ENCODE assay signal across 22 cellular contexts in the genomic region with DNA sequence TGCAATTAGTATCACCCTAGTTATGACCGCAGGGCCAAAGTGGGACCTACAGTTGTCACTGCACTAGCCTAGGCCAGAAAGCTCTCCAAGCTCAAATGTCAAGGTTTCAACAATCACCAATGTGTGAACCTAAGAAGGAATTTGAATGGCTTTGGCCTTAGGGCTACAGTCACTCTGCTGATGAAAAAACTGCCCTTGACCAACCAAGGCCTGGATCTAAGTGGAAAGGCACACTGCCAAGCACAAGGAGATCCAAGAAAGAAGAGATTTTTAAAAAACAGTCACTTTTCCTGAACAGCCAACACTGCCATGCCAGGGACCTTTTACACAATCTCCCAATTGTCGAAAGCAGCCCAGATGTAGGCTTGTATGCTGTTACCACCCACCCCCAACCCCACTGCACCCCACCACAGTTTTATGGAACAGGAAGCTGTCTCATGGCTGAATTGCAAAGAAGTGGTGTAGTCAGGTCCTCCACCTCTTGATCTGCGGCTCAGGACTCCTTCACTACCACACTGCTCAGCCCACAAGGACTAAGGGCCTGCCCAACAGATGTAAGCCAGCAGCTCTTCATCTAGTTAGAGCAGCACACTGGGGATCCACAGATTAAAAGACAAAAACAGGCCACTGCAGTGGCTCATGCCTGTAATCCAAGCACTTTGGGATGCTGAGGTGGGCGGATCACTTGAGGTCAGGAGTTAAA.
"Had no signal": no experiment of that assay in that cellular context is flagged by ENCODE, and none has a peak within 500 bp of the region (broad histone marks: within the 10 kb centered on the region; RNA-seq: fewer than 3 reads in every experiment).

No MANE protein-coding gene starts in this region.

- H3K4me1 ChIP-seq: parathyroid adenoma, sigmoid colon had no signal

- H3K4me3 Mint-ChIP-seq: activated B cell treated with CpG ODN at 0.5 μM for 24 hours; activated naive CD4-positive, alpha-beta T cell treated with anti-CD3 and anti-CD28 coated beads for 36 hours; dendritic cell treated with granulocyte-macrophage colony-stimulating factor and Interleukin-4, amounts not matched to agents 40 ng/mL and 50 ng/mL, for 4 days; immature natural killer cell; nephron had no signal

- H3K36me3 ChIP-seq: esophagus muscularis mucosa, left ventricle myocardium inferior, sigmoid colon, spleen, tibial nerve, vagina had no signal

- H3K79me2 ChIP-seq: parathyroid adenoma had no signal

- H3K9ac ChIP-seq: parathyroid adenoma had no signal

- H3K27me3 Mint-ChIP-seq: activated B cell treated with CpG ODN at 0.5 μM for 24 hours had no signal

- H3K27me3 ChIP-seq: esophagus muscularis mucosa, sigmoid colon, spleen, tibial nerve, vagina had no signal

- H3K27ac Mint-ChIP-seq: activated B cell treated with CpG ODN at 0.5 μM for 24 hours; activated naive CD4-positive, alpha-beta T cell treated with anti-CD3 and anti-CD28 coated beads for 36 hours; dendritic cell treated with granulocyte-macrophage colony-stimulating factor and Interleukin-4, amounts not matched to agents 40 ng/mL and 50 ng/mL, for 4 days; immature natural killer cell; nephron had no signal

- H2AFZ ChIP-seq: parathyroid adenoma had no signal

- DNase-seq: activated B cell treated with CpG ODN at 0.5 μM for 24 hours; activated CD4-positive, alpha-beta T cell treated with anti-CD3 and anti-CD28 coated beads for 48 hours; activated naive CD4-positive, alpha-beta T cell treated with anti-CD3 and anti-CD28 coated beads for 36 hours; activated T-cell treated with anti-CD3 and anti-CD28 coated beads, Interleukin-2, amount 50 U/mL, for 1 hour; amniotic stem cell; effector CD8-positive, alpha-beta T cell; immature natural killer cell; kidney glomerular epithelial cell; left ventricle myocardium inferior; mammary epithelial cell; midbrain; sigmoid colon; spleen; stimulated activated naive CD4-positive, alpha-beta T cell; substantia nigra; SW 1271 had no signal

- H3K4me3 ChIP-seq: esophagus muscularis mucosa, left ventricle myocardium inferior, sigmoid colon, spleen, tibial nerve, vagina had no signal

- H3K9me3 Mint-ChIP-seq: immature natural killer cell had no signal

- H3K9me3 ChIP-seq: esophagus muscularis mucosa, left ventricle myocardium inferior, sigmoid colon, vagina had no signal
